In the genomic region with DNA sequence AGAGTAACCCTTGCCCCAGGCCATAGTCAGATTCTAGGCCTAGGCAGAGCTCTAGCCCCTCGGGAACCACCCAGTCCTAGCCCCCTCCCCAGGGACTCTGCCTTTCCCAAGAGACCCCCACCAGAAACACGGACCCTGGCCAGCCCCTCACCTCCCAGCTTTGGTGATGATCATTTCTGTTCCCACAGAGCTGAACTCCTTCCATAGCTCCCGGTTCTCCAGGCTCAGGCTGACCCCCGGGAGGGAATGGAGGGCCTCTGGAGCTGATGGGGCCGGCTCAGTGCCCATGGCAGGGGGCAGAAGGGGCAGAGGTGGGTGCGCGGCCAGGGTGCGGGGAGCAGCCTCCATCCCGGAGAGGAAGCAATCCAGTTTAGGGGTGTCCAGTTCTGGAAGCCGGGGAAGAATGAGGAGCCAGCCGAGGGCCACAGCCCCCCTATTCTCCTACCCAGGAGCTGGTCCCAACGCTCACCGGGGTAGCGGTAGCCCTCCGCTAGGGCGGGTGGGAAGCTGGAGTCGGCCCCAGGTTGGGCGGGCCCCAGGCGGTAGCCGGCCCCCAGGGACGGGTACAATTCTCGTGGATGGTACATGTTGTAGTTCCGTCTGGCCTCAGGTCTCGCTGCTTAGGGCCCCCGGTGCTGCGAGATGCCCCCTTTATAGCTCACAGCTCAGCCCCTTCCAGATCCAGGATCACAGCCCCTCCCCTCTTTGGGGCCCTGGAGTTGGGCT, we compare ENCODE assay signal across 8 cellular contexts. TPM values are rescaled to one million over a fixed set of nuclear protein-coding genes. Genes with fewer than 3 reads are reported as not detected.
A peak's percentile ranks its signal among the peaks of the same experiment; 100 is the strongest.
DNase-seq lines count a peak whose midpoint lies in the region; ATAC-seq and TF ChIP-seq lines count a peak whose summit lies in the region.

No MANE protein-coding gene starts in this region.

- H4K8ac ChIP-seq in mesenchymal stem cell (ENCODE audit: low read length): peak overlapping the region; percentile 78

- H3K18ac ChIP-seq in mesenchymal stem cell (ENCODE audit: low read depth in 1 of 2, low read length in 2 of 2): peak overlapping the region in 1 of 2 experiments; percentile 79

- peak overlapping the region; percentile 66 for H3K27ac Mint-ChIP-seq in activated CD8-positive, alpha-beta memory T cell treated with anti-CD3 and anti-CD28 coated beads, Interleukin-2, amount 10 ng/mL, durations not matched to agents 7 days and 5 days

- WGBS in mesenchymal stem cell: 66% methylated on average over 22 of the region's 26 CpGs
- 71 to 75% methylated on average over 19 to 21 of the region's 26 CpGs for WGBS in thyroid gland, 2 donors

- DNase-seq in activated CD8-positive, alpha-beta memory T cell treated with anti-CD3 and anti-CD28 coated beads, Interleukin-2, amount 10 ng/mL, durations not matched to agents 7 days and 5 days: no peak
- no peak for DNase-seq in activated CD8-positive, alpha-beta memory T cell treated with anti-CD3 and anti-CD28 coated beads for 24 hours
- DNase-seq in adipocyte (ENCODE audit: low read depth): no peak
- no peak for DNase-seq in mesenchymal stem cell
- DNase-seq in thyroid gland: no peak
- no peak for DNase-seq in inferior parietal cortex (ENCODE audit: extremely low spot score)
- no peak for DNase-seq in GM10266 (ENCODE audit: extremely low spot score)

- TF ChIP-seq POLR2A in thyroid gland (IDR thresholded peaks at IDR 0.05): no peak

- no peak for ATAC-seq in activated CD8-positive, alpha-beta memory T cell treated with anti-CD3 and anti-CD28 coated beads, Interleukin-2, amount 10 ng/mL, durations not matched to agents 7 days and 5 days
- no peak for ATAC-seq in GM18867 (IDR thresholded peaks at IDR 0.05; ENCODE audit: unreplicated experiment)

- no peaks in the 10 kb centered on the region for H3K9me3 Mint-ChIP-seq in activated CD8-positive, alpha-beta memory T cell treated with anti-CD3 and anti-CD28 coated beads, Interleukin-2, amount 10 ng/mL, durations not matched to agents 7 days and 5 days (ENCODE audit: low read depth)

- H3K4ac ChIP-seq in mesenchymal stem cell (ENCODE audit: low read depth in 1 of 2, low read length in 2 of 2): peak overlapping the region in 1 of 2 experiments; percentile 7

- CTCF ChIA-PET in activated CD8-positive, alpha-beta memory T cell treated with anti-CD3 and anti-CD28 coated beads, Interleukin-2, amount 10 ng/mL, durations not matched to agents 7 days and 5 days (lab: Charles Lee): interaction anchor here (0.8 to 6.2 kb wide), 20 partner anchors 11 to 495 kb away, joined by 3 to 107 read pairs (median 12); a partner anchor contains a TSS

- H3K23ac ChIP-seq in mesenchymal stem cell (ENCODE audit: low read length in 2 of 2): no peak overlapping the region

- H2AK5ac ChIP-seq in mesenchymal stem cell (ENCODE audit: low read length, severe bottlenecking): no peak overlapping the region

- H3K4me3 ChIP-seq in adipocyte (ENCODE audit: low read length): no peak overlapping the region
- peak overlapping the region in 1 of 2 experiments; percentile 77 for H3K4me3 ChIP-seq in mesenchymal stem cell (ENCODE audit: insufficient read depth in 1 of 2, low read depth in 1 of 2, low read length in 2 of 2)
- H3K4me3 ChIP-seq in thyroid gland (replicated peaks in 1 of 3): peak overlapping the region in 1 of 3 donors; percentile 35

- H3K27me3 ChIP-seq in adipocyte (replicated peaks; ENCODE audit: control insufficient read depth, insufficient read depth, low read length) (no peaks in the 10 kb centered on the region), mesenchymal stem cell (ENCODE audit: control insufficient read depth in 1 of 2, insufficient read depth in 1 of 2, low read length in 2 of 2) (no peaks in the 10 kb centered on the region), thyroid gland (no peaks in the 10 kb centered on the region)

- H2BK12ac ChIP-seq in mesenchymal stem cell (ENCODE audit: low read length in 2 of 2): peak overlapping the region in 1 of 2 experiments; percentile 45

- H3K36me3 ChIP-seq in adipocyte (ENCODE audit: control insufficient read depth, insufficient read depth, low read length, severe bottlenecking) (peaks cover 13% of the 10 kb centered on the region), mesenchymal stem cell (ENCODE audit: control insufficient read depth in 1 of 2, insufficient read depth in 2 of 2, low read depth in 1 of 2, low read length in 2 of 2) (peaks cover 24 to 38% of the 10 kb centered on the region in 2 experiments), thyroid gland (peaks cover 5 to 13% of the 10 kb centered on the region in 2 donors)

- H3K9ac ChIP-seq in adipocyte (ENCODE audit: low read length) (peak overlapping the region; percentile 80), mesenchymal stem cell (ENCODE audit: low read length) (peak overlapping the region; percentile 80)

- H3K4me1 ChIP-seq in adipocyte (ENCODE audit: control insufficient read depth, insufficient read depth, low read length): peaks cover 40% of the 10 kb centered on the region
- peaks cover 31% of the 10 kb centered on the region for H3K4me1 ChIP-seq in mesenchymal stem cell (ENCODE audit: control insufficient read depth, insufficient read depth, low read depth, low read length)
- peaks cover 35 to 41% of the 10 kb centered on the region in 2 donors for H3K4me1 ChIP-seq in thyroid gland

- H3K4me2 ChIP-seq in mesenchymal stem cell (ENCODE audit: low read length, poor library complexity, severe bottlenecking): peak overlapping the region; percentile 68

- H2BK120ac ChIP-seq in mesenchymal stem cell (ENCODE audit: low read depth, low read length): peak overlapping the region; percentile 50

- no peaks in the 10 kb centered on the region for H3K9me3 ChIP-seq in adipocyte (ENCODE audit: control insufficient read depth, low read length)
- no peaks in the 10 kb centered on the region for H3K9me3 ChIP-seq in mesenchymal stem cell (ENCODE audit: control insufficient read depth, low read length)
- no peaks in the 10 kb centered on the region for H3K9me3 ChIP-seq in thyroid gland

- H3K4me1 Mint-ChIP-seq in activated CD8-positive, alpha-beta memory T cell treated with anti-CD3 and anti-CD28 coated beads, Interleukin-2, amount 10 ng/mL, durations not matched to agents 7 days and 5 days: peaks cover 48% of the 10 kb centered on the region

- intact Hi-C loops in thyroid gland (cut with DNase I): no loop called here

- H4K91ac ChIP-seq in mesenchymal stem cell (ENCODE audit: low read length): no peak overlapping the region

- H3K79me1 ChIP-seq in mesenchymal stem cell (replicated peaks; ENCODE audit: low read length, poor library complexity, severe bottlenecking): peaks cover 17% of the 10 kb centered on the region

- H3K27me3 Mint-ChIP-seq in activated CD8-positive, alpha-beta memory T cell treated with anti-CD3 and anti-CD28 coated beads, Interleukin-2, amount 10 ng/mL, durations not matched to agents 7 days and 5 days: no peaks in the 10 kb centered on the region

- H3K27ac ChIP-seq in mesenchymal stem cell (ENCODE audit: low read length, poor library complexity, severe bottlenecking): no peak overlapping the region
- H3K27ac ChIP-seq in thyroid gland: peak overlapping the region; percentile 80 to 82 (median 80)

- H3K14ac ChIP-seq in mesenchymal stem cell (ENCODE audit: low read length in 2 of 2): no peak overlapping the region

- H2BK5ac ChIP-seq in mesenchymal stem cell (ENCODE audit: low read depth, low read length, poor library complexity, severe bottlenecking): no peak overlapping the region

- peaks cover 15% of the 10 kb centered on the region for H3K36me3 Mint-ChIP-seq in activated CD8-positive, alpha-beta memory T cell treated with anti-CD3 and anti-CD28 coated beads, Interleukin-2, amount 10 ng/mL, durations not matched to agents 7 days and 5 days

- no peak overlapping the region for H2BK15ac ChIP-seq in mesenchymal stem cell (ENCODE audit: low read depth, poor library complexity, severe bottlenecking)

- peak overlapping the region; percentile 33 for H3K4me3 Mint-ChIP-seq in activated CD8-positive, alpha-beta memory T cell treated with anti-CD3 and anti-CD28 coated beads, Interleukin-2, amount 10 ng/mL, durations not matched to agents 7 days and 5 days

- H2AFZ ChIP-seq in mesenchymal stem cell (ENCODE audit: low read depth, low read length): no peak overlapping the region

- TF ChIP-seq CTCF in thyroid gland (IDR thresholded peaks at IDR 0.05) (no peak), GM10266 (IDR thresholded peaks at IDR 0.05; ENCODE audit: control insufficient read depth, insufficient read depth, low read depth, missing control alignments) (no peak)

RNA-seq across cellular contexts. Expression of a gene that starts 1.0 kb away (rescaled TPM):
- 1 to 10 TPM; 2.0 to 2.9 TPM for total RNA-seq in activated CD8-positive, alpha-beta memory T cell treated with anti-CD3 and anti-CD28 coated beads, Interleukin-2, amount 10 ng/mL, durations not matched to agents 7 days and 5 days
- polyA plus RNA-seq in mesenchymal stem cell (2013, experiment 1 of 2): 0.28 TPM
- polyA plus RNA-seq in mesenchymal stem cell (2013, experiment 2 of 2): 0.29 TPM
- 1 to 10 TPM; 1.6 to 3.3 (median 2.4) TPM for total RNA-seq in thyroid gland

RNA-seq across cellular contexts. Expression of a gene that starts 5.2 kb away (rescaled TPM):
- total RNA-seq in activated CD8-positive, alpha-beta memory T cell treated with anti-CD3 and anti-CD28 coated beads, Interleukin-2, amount 10 ng/mL, durations not matched to agents 7 days and 5 days: 10 to 100 TPM; 47.2 to 47.8 TPM
- 36.0 TPM for polyA plus RNA-seq in mesenchymal stem cell (2013, experiment 1 of 2)
- 34.5 TPM for polyA plus RNA-seq in mesenchymal stem cell (2013, experiment 2 of 2)
- 100 to 1,000 TPM in 1 of 4 donors, 10 to 100 TPM in 3; 32.4 to 372 (median 68.0) TPM for total RNA-seq in thyroid gland

RNA-seq across cellular contexts. Expression of a gene that starts 15.0 kb away (rescaled TPM):
- 100 to 1,000 TPM; 149 to 161 TPM for total RNA-seq in activated CD8-positive, alpha-beta memory T cell treated with anti-CD3 and anti-CD28 coated beads, Interleukin-2, amount 10 ng/mL, durations not matched to agents 7 days and 5 days
- polyA plus RNA-seq in mesenchymal stem cell (2013, experiment 1 of 2): 94.1 TPM
- 95.2 TPM for polyA plus RNA-seq in mesenchymal stem cell (2013, experiment 2 of 2)
- 10 to 100 TPM; 43.6 to 59.9 (median 50.8) TPM for total RNA-seq in thyroid gland

RNA-seq across cellular contexts. Expression of a gene that starts 22.6 kb away (rescaled TPM):
- 10 to 100 TPM in 1 of 2 experiments, 1 to 10 TPM in 1; 8.1 to 19.5 TPM for total RNA-seq in activated CD8-positive, alpha-beta memory T cell treated with anti-CD3 and anti-CD28 coated beads, Interleukin-2, amount 10 ng/mL, durations not matched to agents 7 days and 5 days
- polyA plus RNA-seq in mesenchymal stem cell (2013, experiment 1 of 2): 2.2 TPM
- 3.1 TPM for polyA plus RNA-seq in mesenchymal stem cell (2013, experiment 2 of 2)
- total RNA-seq in thyroid gland: 1 to 10 TPM in 2 of 4 donors, under 1 TPM in 1, not detected in 1; 0.68 to 1.6 (median 1.2) TPM

RNA-seq across cellular contexts. Expression of a gene that starts 25.2 kb away (rescaled TPM):
- total RNA-seq in activated CD8-positive, alpha-beta memory T cell treated with anti-CD3 and anti-CD28 coated beads, Interleukin-2, amount 10 ng/mL, durations not matched to agents 7 days and 5 days: 1,000 to 10,000 TPM; 1,292 to 1,318 TPM
- 915 TPM for polyA plus RNA-seq in mesenchymal stem cell (2013, experiment 1 of 2)
- polyA plus RNA-seq in mesenchymal stem cell (2013, experiment 2 of 2): 888 TPM
- 1,000 to 10,000 TPM in 3 of 4 donors, 100 to 1,000 TPM in 1; 752 to 2,025 (median 1,174) TPM for total RNA-seq in thyroid gland
